ENCODE assay signal across 8 cellular contexts in genomic region chr4:123659759-123660158, GRCh38.
DNase-seq lines count a peak whose midpoint lies in the region; ATAC-seq, FAIRE-seq and TF ChIP-seq lines count a peak whose summit lies in the region.

No MANE protein-coding gene starts in this region.

- TF ChIP-seq CTCF in GM10248 (IDR thresholded peaks at IDR 0.05; ENCODE audit: control extremely low read depth, extremely low read depth, low read depth, missing control alignments) (peak; percentile 22), GM12878 (IDR thresholded peaks at IDR 0.05 in 2 of 3, conservative IDR thresholded peaks at IDR 0.05 in 1 of 3; ENCODE audit: control insufficient read depth in 2 of 3, extremely low read depth in 1 of 3, insufficient read depth in 1 of 3, low read depth in 3 of 3, low read length in 3 of 3) (peak; percentile 32 to 46 (median 37); a peak in 5 of 6 replicates)

- 100% methylated on average over 1 of the region's 1 CpG for WGBS in GM12878 (ENCODE audit: insufficient coverage, insufficient replicate concordance, low lambda C conversion rate, missing lambda C conversion rate)

- H3K27ac Mint-ChIP-seq in activated CD4-positive, alpha-beta T cell treated with anti-CD3 and anti-CD28 coated beads, Interleukin-2, amount 10 ng/mL, durations not matched to agents 24 days and 14 days = no peak overlapping the region

- H3K9me3 ChIP-seq in GM12878 (replicated peaks; ENCODE audit: control insufficient read depth, insufficient read depth, low read length) = no peaks in the 10 kb centered on the region; the same call in 2 of the 3 replicates
- H3K9me3 ChIP-seq in HAP-1 = 0 out of 2 replicates have a peak, but pooled peaks cover 4% of the 10 kb centered on the region

- no peak overlapping the region for H3K9ac ChIP-seq in GM12878 (ENCODE audit: control insufficient read depth, insufficient read depth, low read length)

- CTCF ChIA-PET in GM10248 (lab: Yijun Ruan, JAX) (interaction anchor here (1.7 to 3.8 kb wide), 3 partner anchors 10 to 558 kb away, joined by 8 to 23 read pairs (median 16); no protein-coding TSS in a partner anchor), GM12878 (lab: Yijun Ruan, JAX) (interaction anchor here (0.9 to 7.0 kb wide), 13 partner anchors 10 to 557 kb away, joined by 3 to 122 read pairs (median 8); partner anchors contain the start of gene SPRY1)

- H3K27me3 ChIP-seq in GM12878 (replicated peaks in 1 of 2; ENCODE audit: control insufficient read depth in 2 of 2, insufficient read depth in 2 of 2, low read length in 1 of 2) (no peaks in the 10 kb centered on the region), HAP-1 (ENCODE audit: low read depth) (no peaks in the 10 kb centered on the region)

- H3K4me1 ChIP-seq in GM12878 (ENCODE audit: control insufficient read depth, insufficient read depth, low read length) = no peaks in the 10 kb centered on the region
- no peaks in the 10 kb centered on the region for H3K4me1 ChIP-seq in HAP-1

- BruUV-seq in GM12878 (replicated peaks; lab: Mats Ljungman, UMichigan) = no TSS peak

- no peaks in the 10 kb centered on the region for H3K79me2 ChIP-seq in GM12878 (ENCODE audit: control insufficient read depth, insufficient read depth, low read length)

- TF ChIP-seq EP300 in Ishikawa (IDR thresholded peaks at IDR 0.05; ENCODE audit: borderline replicate concordance) (no peak), GM12878 (IDR thresholded peaks at IDR 0.05; ENCODE audit: borderline replicate concordance in 1 of 2, control insufficient read depth in 1 of 2, low read depth in 2 of 2, low read length in 2 of 2) (no peak)

- H3K4me1 Mint-ChIP-seq in activated CD4-positive, alpha-beta T cell treated with anti-CD3 and anti-CD28 coated beads, Interleukin-2, amount 10 ng/mL, durations not matched to agents 24 days and 14 days = peaks cover 10% of the 10 kb centered on the region

- in situ Hi-C loops in GM12878 (cut with MboI) (loop anchor here (5.0 to 10.0 kb wide), 2 partner anchors 267 to 565 kb away; no protein-coding TSS in a partner anchor), HAP-1 (cut with MboI; ENCODE audit: low sequenced_read_pairs) (loop anchor here (25.0 kb wide), 1 partner anchor 272 kb away; the partner anchor contains the start of gene SPRY1)

- H3K4me2 ChIP-seq in GM12878 (ENCODE audit: control insufficient read depth, insufficient read depth) = no peak overlapping the region

- DNase-seq in GM10248 (ENCODE audit: extremely low spot score) = no peak
- DNase-seq in GM12878 (ENCODE audit: low read depth, low spot score) = no peak
- DNase-seq in midbrain (lab: John Stamatoyannopoulos, UW) = peak; percentile 2
- no peak for DNase-seq in HAP-1 (ENCODE audit: low spot score in 2 of 2)
- DNase-seq in activated CD4-positive, alpha-beta T cell treated with anti-CD3 and anti-CD28 coated beads, Interleukin-2, amount 10 ng/mL, durations not matched to agents 24 days and 14 days = no peak
- DNase-seq in GM12891 (ENCODE audit: insufficient read length, low spot score) = no peak

- peaks cover 8% of the 10 kb centered on the region for H3K36me3 Mint-ChIP-seq in activated CD4-positive, alpha-beta T cell treated with anti-CD3 and anti-CD28 coated beads, Interleukin-2, amount 10 ng/mL, durations not matched to agents 24 days and 14 days (ENCODE audit: low read depth)

- H3K4me3 ChIP-seq in GM12878 (no peak overlapping the region), HAP-1 (no peak overlapping the region)

- peaks cover 18% of the 10 kb centered on the region for H3K27me3 Mint-ChIP-seq in activated CD4-positive, alpha-beta T cell treated with anti-CD3 and anti-CD28 coated beads, Interleukin-2, amount 10 ng/mL, durations not matched to agents 24 days and 14 days

- SMC1A ChIA-PET in GM12878 (lab: Charles Lee; ENCODE audit: uncharacterized antibody, unreplicated experiment) = interaction anchor here (1.2 to 6.5 kb wide), 11 partner anchors 10 to 557 kb away, joined by 3 to 74 read pairs (median 7); partner anchors contain the start of gene SPRY1

- TF ChIP-seq RAD21 in Ishikawa (IDR thresholded peaks at IDR 0.05; ENCODE audit: low read depth) = peak; percentile 61
- peak; percentile 54 for TF ChIP-seq RAD21 in GM12878 (IDR thresholded peaks at IDR 0.05; ENCODE audit: insufficient read depth, low read depth, low read length)

- H3K9me3 Mint-ChIP-seq in activated CD4-positive, alpha-beta T cell treated with anti-CD3 and anti-CD28 coated beads, Interleukin-2, amount 10 ng/mL, durations not matched to agents 24 days and 14 days = peaks cover 6% of the 10 kb centered on the region

- H3K27ac ChIP-seq in GM12878 (ENCODE audit: control insufficient read depth, insufficient read depth) = no peak overlapping the region

- ATAC-seq in GM12878 (peak; percentile 88), GM19395 (IDR thresholded peaks at IDR 0.05; ENCODE audit: unreplicated experiment) (no peak)

- H2AFZ ChIP-seq in GM12878 (ENCODE audit: control insufficient read depth, low read depth, low read length) = no peak overlapping the region

- TF ChIP-seq POLR2A in GM12878 (IDR thresholded peaks at IDR 0.05; ENCODE audit: low read depth, low read length) (no peak), GM12891 (IDR thresholded peaks at IDR 0.05; ENCODE audit: low read depth, low read length) (no peak)

- no peak for FAIRE-seq in GM12878 (lab: Jason Lieb, UNC)
- FAIRE-seq in GM12891 (lab: Jason Lieb, UNC) = no peak

- POLR2A ChIA-PET in GM10248 (lab: Yijun Ruan, JAX) (no interaction called here), GM12878 (lab: Charles Lee) (no interaction called here)

- no peak overlapping the region for H3K4me3 Mint-ChIP-seq in activated CD4-positive, alpha-beta T cell treated with anti-CD3 and anti-CD28 coated beads, Interleukin-2, amount 10 ng/mL, durations not matched to agents 24 days and 14 days

- H4K20me1 ChIP-seq in GM12878 (ENCODE audit: control insufficient read depth, insufficient read depth) = no peaks in the 10 kb centered on the region

- intact Hi-C loops in GM12878 (cut with micrococcal nuclease; ENCODE audit: unreplicated experiment) = loop anchor here (1.0 to 2.0 kb wide), 6 partner anchors 71 to 603 kb away; no protein-coding TSS in a partner anchor
- intact Hi-C loops in activated CD4-positive, alpha-beta T cell treated with anti-CD3 and anti-CD28 coated beads, Interleukin-2, amount 10 ng/mL, durations not matched to agents 24 days and 14 days (cut with micrococcal nuclease) = loop anchor here (1.0 to 2.0 kb wide), 4 partner anchors 95 to 557 kb away; no protein-coding TSS in a partner anchor

- RAD21 ChIA-PET in GM12878 (lab: Charles Lee; ENCODE audit: unreplicated experiment) = interaction anchor here (1.6 to 6.1 kb wide), 6 partner anchors 10 to 271 kb away, joined by 4 to 60 read pairs (median 18); partner anchors contain the start of gene SPRY1

- no peaks in the 10 kb centered on the region for H3K36me3 ChIP-seq in GM12878 (ENCODE audit: control insufficient read depth in 2 of 2, insufficient read depth in 2 of 2, low read length in 1 of 2)
- no peaks in the 10 kb centered on the region for H3K36me3 ChIP-seq in HAP-1 (replicated peaks)

TF ChIP-seq in GM12878, 131 proteins besides CTCF, POLR2A, EP300 and RAD21:
- peak; percentile 41; the same call in 1 of the 2 replicates for TF ChIP-seq SMC3 (IDR thresholded peaks at IDR 0.05; ENCODE audit: borderline replicate concordance, low read length)
- TF ChIP-seq TCF12 (IDR thresholded peaks at IDR 0.05; ENCODE audit: low read depth, low read length) = no peak
TF ChIP-seq in GM12878: peak in this region for 1.

TF ChIP-seq in GM12891, 5 proteins besides CTCF, POLR2A, EP300 and RAD21:
- TF ChIP-seq TAF1 (IDR thresholded peaks at IDR 0.05; ENCODE audit: low read depth, low read length) (no peak), SPI1 (IDR thresholded peaks at IDR 0.05; ENCODE audit: low read depth, low read length) (no peak), POU2F2 (IDR thresholded peaks at IDR 0.05; ENCODE audit: low read depth, low read length) (no peak), PAX5 (IDR thresholded peaks at IDR 0.05; ENCODE audit: insufficient read depth, low read length, severe bottlenecking) (no peak), POLR2AphosphoS5 (IDR thresholded peaks at IDR 0.05; ENCODE audit: low read depth, low read length) (no peak)
